ENCODE assay signal across 2 cellular contexts in genomic region chr10:133276100-133276434, GRCh38.
TF ChIP-seq lines count a peak whose summit lies in the region.

No MANE protein-coding gene starts in this region.

TF ChIP-seq in HEK293, 187 proteins besides CTCF, POLR2A, EP300 and RAD21:
- TF ChIP-seq PATZ1 (tag by site-specific recombination; IDR thresholded peaks at IDR 0.05) (peak; percentile 22; the same call in 1 of the 2 replicates), SCRT1 (tag by site-specific recombination; IDR thresholded peaks at IDR 0.05; ENCODE audit: borderline replicate concordance) (no peak)

TF ChIP-seq in K562, 482 proteins besides CTCF, POLR2A, EP300 and RAD21:
- TF ChIP-seq E2F6 (IDR thresholded peaks at IDR 0.05; ENCODE audit: borderline replicate concordance in 1 of 2, extremely low read depth in 1 of 2, insufficient read depth in 1 of 2, insufficient read length in 1 of 2, low read depth in 1 of 2, low read length in 1 of 2, poor library complexity in 1 of 2, severe bottlenecking in 1 of 2) (peak in 1 of 2 experiments; percentile 40), RUNX1 (IDR thresholded peaks at IDR 0.05; ENCODE audit: low read depth) (no peak)
